Comparison of ENCODE assay signal across 15 cellular contexts in genomic region chr4:116015062-116015461, GRCh38.
"Had no signal": no experiment of that assay in that cellular context is flagged by ENCODE, and none has a peak within 500 bp of the region (broad histone marks: within the 10 kb centered on the region; RNA-seq: fewer than 3 reads in every experiment).

No MANE protein-coding gene starts in this region.

- H3K27ac Mint-ChIP-seq: activated CD4-positive, alpha-beta memory T cell treated with anti-CD3 and anti-CD28 coated beads for 36 hours; activated naive CD8-positive, alpha-beta T cell; stimulated activated naive CD8-positive, alpha-beta T cell treated with anti-CD3 and anti-CD28 coated beads, Interleukin-15, amount 100 ng/mL, for 72 hours had no signal

- H3K4me3 Mint-ChIP-seq: activated CD4-positive, alpha-beta memory T cell treated with anti-CD3 and anti-CD28 coated beads for 36 hours; activated naive CD8-positive, alpha-beta T cell; activated T-cell treated with anti-CD3 and anti-CD28 coated beads, Interleukin-2, amount 50 U/mL, for 4 hours; naive thymus-derived CD4-positive, alpha-beta T cell; stimulated activated naive CD8-positive, alpha-beta T cell treated with anti-CD3 and anti-CD28 coated beads, Interleukin-15, amount 100 ng/mL, for 72 hours had no signal

- H3K9me3 ChIP-seq: vagina had no signal

- H3K4me1 Mint-ChIP-seq: naive thymus-derived CD4-positive, alpha-beta T cell; stimulated activated naive CD8-positive, alpha-beta T cell treated with anti-CD3 and anti-CD28 coated beads, Interleukin-15, amount 100 ng/mL, for 72 hours had no signal

- H3K4me1 ChIP-seq: esophagus muscularis mucosa, parathyroid adenoma, vagina had no signal

- H3K27me3 ChIP-seq: brain microvascular endothelial cell, esophagus muscularis mucosa, vagina had no signal

- H3K27me3 Mint-ChIP-seq: activated CD4-positive, alpha-beta memory T cell treated with anti-CD3 and anti-CD28 coated beads for 36 hours; activated naive CD8-positive, alpha-beta T cell; naive thymus-derived CD4-positive, alpha-beta T cell; stimulated activated naive CD8-positive, alpha-beta T cell treated with anti-CD3 and anti-CD28 coated beads, Interleukin-15, amount 100 ng/mL, for 72 hours had no signal

- H3K9ac ChIP-seq: parathyroid adenoma had no signal

- H3K4me3 ChIP-seq: esophagus muscularis mucosa, lung, thoracic aorta, vagina had no signal

- H3K27ac ChIP-seq: brain microvascular endothelial cell, esophagus muscularis mucosa, parathyroid adenoma, thoracic aorta, vagina had no signal

- ATAC-seq: activated T-cell treated with anti-CD3 and anti-CD28 coated beads, Interleukin-2, amount 50 U/mL, for 4 hours; naive thymus-derived CD4-positive, alpha-beta T cell; stimulated activated naive CD8-positive, alpha-beta T cell treated with anti-CD3 and anti-CD28 coated beads, Interleukin-15, amount 100 ng/mL, for 72 hours had no signal

- DNase-seq: activated CD4-positive, alpha-beta memory T cell treated with anti-CD3 and anti-CD28 coated beads for 36 hours; activated effector memory CD4-positive, alpha-beta T cell treated with anti-CD3 and anti-CD28 coated beads, Interleukin-2, amount 50 U/mL, for 16 hours; activated T-cell treated with anti-CD3 and anti-CD28 coated beads, Interleukin-2, amount 50 U/mL, for 4 hours; brain microvascular endothelial cell; hypothalamus; naive thymus-derived CD4-positive, alpha-beta T cell; stimulated activated CD4-positive, alpha-beta T cell treated with anti-CD3 and anti-CD28 coated beads, Interleukin-15, amount 100 ng/mL, for 24 hours; stimulated activated CD4-positive, alpha-beta T cell treated with anti-CD3 and anti-CD28 coated beads, Interleukin-4, amount 100 ng/mL, for 4 hours; stimulated activated naive CD8-positive, alpha-beta T cell treated with anti-CD3 and anti-CD28 coated beads, Interleukin-15, amount 100 ng/mL, for 72 hours had no signal

- H3K36me3 Mint-ChIP-seq: activated CD4-positive, alpha-beta memory T cell treated with anti-CD3 and anti-CD28 coated beads for 36 hours had no signal

- H3K36me3 ChIP-seq: brain microvascular endothelial cell, esophagus muscularis mucosa, thoracic aorta, vagina had no signal
